9 cellular contexts compared by ENCODE assay signal in genomic region chr14:68249534-68250517, GRCh38.
DNase-seq lines count a peak whose midpoint lies in the region; ATAC-seq and TF ChIP-seq lines count a peak whose summit lies in the region.
"Had no signal": no experiment of that assay in that cellular context is flagged by ENCODE, and none has a peak within 500 bp of the region (broad histone marks: within the 10 kb centered on the region; RNA-seq: fewer than 3 reads in every experiment).

No MANE protein-coding gene starts in this region.

- H3K4me3 Mint-ChIP-seq in natural killer cell: no peak overlapping the region

- H3K9me3 ChIP-seq in SU-DHL-6 (ENCODE audit: insufficient read depth, low read length): no peaks in the 10 kb centered on the region

- H3K9me2 ChIP-seq in SU-DHL-6 (replicated peaks; ENCODE audit: insufficient read depth, low read length): no peaks in the 10 kb centered on the region

- intact Hi-C loops in natural killer cell (cut with micrococcal nuclease): loop anchor here (2.0 to 10.0 kb wide), 4 partner anchors 102 to 539 kb away; no protein-coding TSS in a partner anchor

- H3K27me3 Mint-ChIP-seq in natural killer cell (ENCODE audit: low read depth in 2 of 2): no peaks in the 10 kb centered on the region

- H3K79me2 ChIP-seq in SU-DHL-6 (ENCODE audit: insufficient read depth, low read length): no peaks in the 10 kb centered on the region

- peak overlapping the region; percentile 49 for H3K4me2 ChIP-seq in SU-DHL-6 (ENCODE audit: low read depth, low read length, poor library complexity, severe bottlenecking)
- H3K4me2 ChIP-seq: KMS-11 had no signal

- H3K9ac ChIP-seq in SU-DHL-6 (ENCODE audit: low read length): peak overlapping the region; percentile 49
- H3K9ac ChIP-seq: KMS-11 had no signal

- no peaks in the 10 kb centered on the region for H4K20me1 ChIP-seq in SU-DHL-6 (ENCODE audit: low read depth, low read length)

- H2AFZ ChIP-seq in SU-DHL-6 (ENCODE audit: low read depth, low read length, severe bottlenecking): no peak overlapping the region

- no peak for TF ChIP-seq CTCF in SU-DHL-6 (IDR thresholded peaks at IDR 0.05; ENCODE audit: insufficient read depth, low read length, poor library complexity, severe bottlenecking)
- TF ChIP-seq CTCF in fibroblast of the aortic adventitia (IDR thresholded peaks at IDR 0.05; ENCODE audit: insufficient read depth, low read length): no peak
- TF ChIP-seq CTCF in natural killer cell (IDR thresholded peaks at IDR 0.05): no peak

- H3K4me3 ChIP-seq in SU-DHL-6 (ENCODE audit: insufficient read depth, low read length, poor library complexity, severe bottlenecking): no peak overlapping the region
- H3K4me3 ChIP-seq in fibroblast of the aortic adventitia (ENCODE audit: low read depth, low read length): no peak overlapping the region
- H3K4me3 ChIP-seq in skin epidermis: no peak overlapping the region

- H3K36me3 ChIP-seq in SU-DHL-6 (ENCODE audit: low read length): no peaks in the 10 kb centered on the region; the same call in 1 of the 2 replicates

- no peaks in the 10 kb centered on the region for H3K36me3 Mint-ChIP-seq in natural killer cell

- H3K4me1 Mint-ChIP-seq in natural killer cell: peaks cover 13 to 31% of the 10 kb centered on the region in 2 donors

- H3K9me3 Mint-ChIP-seq in natural killer cell: no peaks in the 10 kb centered on the region

- DNase-seq in H4 (ENCODE audit: low spot score): peak; percentile 37
- peak; percentile 78 for DNase-seq in fibroblast of the aortic adventitia (ENCODE audit: low read depth)
- DNase-seq in natural killer cell: no peak
- no peak for DNase-seq in NCI-H226
- no peak for DNase-seq in SW 1271 (lab: John Stamatoyannopoulos, UW)

- H3K27me3 ChIP-seq in SU-DHL-6 (ENCODE audit: low read length): no peaks in the 10 kb centered on the region

- peak overlapping the region in 1 of 2 donors; percentile 1 for H3K27ac Mint-ChIP-seq in natural killer cell

- H3F3A ChIP-seq in SU-DHL-6 (ENCODE audit: insufficient read depth): peaks cover 13% of the 10 kb centered on the region

- H3K27ac ChIP-seq in SU-DHL-6 (ENCODE audit: low read depth, low read length) (peak overlapping the region; percentile 82), skin epidermis (peak overlapping the region in 20 of 21 experiments; percentile 15 to 87 (median 73))
- H3K27ac ChIP-seq: KMS-11 had no signal

- no peak for ATAC-seq in natural killer cell
- ATAC-seq in GM18511 (IDR thresholded peaks at IDR 0.05; ENCODE audit: unreplicated experiment): no peak

Comparison
In these comparisons a context has a peak if more than half of its experiments do, and no peak if none do; other contexts are left out.
1. DNase-seq: peak in H4 (single experiment) and fibroblast of the aortic adventitia (single experiment); none in natural killer cell (single experiment), NCI-H226 (single experiment) and SW 1271 (0 of 2).